In genomic region chr5:55694152-55694830, GRCh38 we compare ENCODE assay signal across 9 cellular contexts. TPM values are rescaled to one million over a fixed set of nuclear protein-coding genes. Genes with fewer than 3 reads are reported as not detected.
DNase-seq lines count a peak whose midpoint lies in the region; ATAC-seq, FAIRE-seq and TF ChIP-seq lines count a peak whose summit lies in the region.
"Had no signal": no experiment of that assay in that cellular context is flagged by ENCODE, and none has a peak within 500 bp of the region (broad histone marks: within the 10 kb centered on the region; RNA-seq: fewer than 3 reads in every experiment).

No MANE protein-coding gene starts in this region.

- POLR2A ChIA-PET in activated CD4-positive, alpha-beta memory T cell treated with anti-CD3 and anti-CD28 coated beads for 36 hours (lab: Charles Lee), result no interaction called here

- H3K4me2 ChIP-seq in GM23338, result no peak overlapping the region

- no peak for FAIRE-seq in urothelium cell line (lab: Jason Lieb, UNC)

- TF ChIP-seq CTCF in GM23338 (conservative IDR thresholded peaks at IDR 0.05; ENCODE audit: low read depth in 2 of 2), result peak; percentile 65 to 71
- TF ChIP-seq CTCF in foreskin fibroblast (IDR thresholded peaks at IDR 0.05; ENCODE audit: low read depth, low read length), result peak; percentile 39

- no peaks in the 10 kb centered on the region for H3K27me3 ChIP-seq in GM23338 (ENCODE audit: insufficient read depth)

- peaks cover 2% of the 10 kb centered on the region for H3K27me3 Mint-ChIP-seq in GM23338 (ENCODE audit: insufficient read depth, low read depth, poor library complexity)
- H3K27me3 Mint-ChIP-seq in activated CD4-positive, alpha-beta memory T cell treated with anti-CD3 and anti-CD28 coated beads for 36 hours, result no peaks in the 10 kb centered on the region

- H2AFZ ChIP-seq in GM23338, result no peak overlapping the region

- H3K9me3 Mint-ChIP-seq in GM23338, result peaks cover 29% of the 10 kb centered on the region
- H3K9me3 Mint-ChIP-seq in activated CD4-positive, alpha-beta memory T cell treated with anti-CD3 and anti-CD28 coated beads for 36 hours, result no peaks in the 10 kb centered on the region

- peaks cover 15% of the 10 kb centered on the region for H3K4me1 ChIP-seq in GM23338 (ENCODE audit: insufficient read depth)

- peaks cover 36% of the 10 kb centered on the region for H3K36me3 Mint-ChIP-seq in GM23338 (ENCODE audit: low read depth)
- H3K36me3 Mint-ChIP-seq in activated CD4-positive, alpha-beta memory T cell treated with anti-CD3 and anti-CD28 coated beads for 36 hours, result no peaks in the 10 kb centered on the region

- peak; percentile 66 for ATAC-seq in GM23338

- no peaks in the 10 kb centered on the region for H4K20me1 ChIP-seq in GM23338 (replicated peaks; ENCODE audit: insufficient read depth)

- H3F3A ChIP-seq in GM23338 (replicated peaks; ENCODE audit: low read depth), result no peaks in the 10 kb centered on the region

- no peak overlapping the region for H3K27ac Mint-ChIP-seq in GM23338
- no peak overlapping the region for H3K27ac Mint-ChIP-seq in activated CD4-positive, alpha-beta memory T cell treated with anti-CD3 and anti-CD28 coated beads for 36 hours

- intact Hi-C loops in activated CD4-positive, alpha-beta memory T cell treated with anti-CD3 and anti-CD28 coated beads for 36 hours (cut with micrococcal nuclease), result loop anchor here (1.0 to 10.0 kb wide), 5 partner anchors 159 to 467 kb away; partner anchors contain the start of genes MCIDAS and PLPP1

- no peak overlapping the region for H3K27ac ChIP-seq in GM23338 (ENCODE audit: low read depth)

- DNase-seq in AML-193 (lab: John Stamatoyannopoulos, UW), result peak; percentile 42 to 48
- DNase-seq in GM23338 (ENCODE audit: low spot score), result peak; percentile 75
- peak; percentile 64 for DNase-seq in RKO (ENCODE audit: low spot score)
- peak in 1 of 2 donors; percentile 41 for DNase-seq in foreskin fibroblast
- DNase-seq in urothelium cell line (ENCODE audit: low spot score), result peak; percentile 14
- DNase-seq in T1000 (lab: John Stamatoyannopoulos, UW), result no peak
- no peak for DNase-seq in activated CD4-positive, alpha-beta memory T cell treated with anti-CD3 and anti-CD28 coated beads for 36 hours
- no peak for DNase-seq in islet precursor cell

- peaks cover 8% of the 10 kb centered on the region; the same call in 1 of the 2 replicates for H3K79me2 ChIP-seq in GM23338 (replicated peaks; ENCODE audit: insufficient read depth)

- H3K4me3 ChIP-seq in GM23338 (no peak overlapping the region), foreskin fibroblast (ENCODE audit: low read depth in 1 of 2, low read length in 2 of 2) (no peak overlapping the region)

- no peaks in the 10 kb centered on the region for H3K9me2 ChIP-seq in GM23338 (ENCODE audit: insufficient read depth)

- CTCF ChIA-PET in activated CD4-positive, alpha-beta memory T cell treated with anti-CD3 and anti-CD28 coated beads for 36 hours (lab: Charles Lee), result interaction anchor here (0.6 to 1.4 kb wide), 2 partner anchors 9 to 238 kb away, joined by 3 read pairs; no protein-coding TSS in a partner anchor

- peaks cover 8% of the 10 kb centered on the region for H3K36me3 ChIP-seq in GM23338 (ENCODE audit: insufficient read depth)

- H3K4me3 Mint-ChIP-seq in GM23338, result no peak overlapping the region
- H3K4me3 Mint-ChIP-seq in activated CD4-positive, alpha-beta memory T cell treated with anti-CD3 and anti-CD28 coated beads for 36 hours, result no peak overlapping the region

- peaks cover 22% of the 10 kb centered on the region for H3K4me1 Mint-ChIP-seq in GM23338
- H3K4me1 Mint-ChIP-seq in activated CD4-positive, alpha-beta memory T cell treated with anti-CD3 and anti-CD28 coated beads for 36 hours (ENCODE audit: low read depth), result peaks cover 5% of the 10 kb centered on the region

TF ChIP-seq in GM23338, 12 proteins besides CTCF, POLR2A, EP300 and RAD21 (continues in another document):
- TF ChIP-seq JUNB (IDR thresholded peaks at IDR 0.05; ENCODE audit: unreplicated experiment), result no peak
- TF ChIP-seq REST (IDR thresholded peaks at IDR 0.05; ENCODE audit: unreplicated experiment), result no peak
- TF ChIP-seq POLR2AphosphoS5 (IDR thresholded peaks at IDR 0.05; ENCODE audit: low read depth), result no peak
- TF ChIP-seq STAT1 (IDR thresholded peaks at IDR 0.05; ENCODE audit: unreplicated experiment), result no peak
- no peak for TF ChIP-seq ZNF114 (CRISPR knock-in tag; IDR thresholded peaks at IDR 0.05)
- TF ChIP-seq ZNF331 (CRISPR knock-in tag; IDR thresholded peaks at IDR 0.05; ENCODE audit: low read depth), result no peak
- no peak for TF ChIP-seq EZH2 (IDR thresholded peaks at IDR 0.05; ENCODE audit: low read depth, unreplicated experiment)
- no peak for TF ChIP-seq EZH2phosphoT487 (IDR thresholded peaks at IDR 0.05; ENCODE audit: unreplicated experiment)
- no peak for TF ChIP-seq NANOG (IDR thresholded peaks at IDR 0.05; ENCODE audit: borderline replicate concordance)
- TF ChIP-seq CREB1 (CRISPR knock-in tag; IDR thresholded peaks at IDR 0.05; ENCODE audit: low read depth), result no peak
- no peak for TF ChIP-seq ETS1 (IDR thresholded peaks at IDR 0.05)

RNA-seq across cellular contexts. Expression of gene SLC38A9, which starts 17.8 kb away (rescaled TPM):
- total RNA-seq in GM23338 (2014; rRNA removed; shearing (Covaris generic)), result 57.0 and 64.8 TPM in 2 replicates
- polyA plus RNA-seq in GM23338 (2016; fragmentation: Nextera tagmentation; extraction: Ambion mirVana), result 28.6 and 30.8 TPM in 2 replicates
- total RNA-seq in activated CD4-positive, alpha-beta memory T cell treated with anti-CD3 and anti-CD28 coated beads for 36 hours, result 10 to 100 TPM; 14.2 to 15.0 TPM

RNA-seq across cellular contexts. Expression of gene DDX4, which starts 43.6 kb away (rescaled TPM):
- 0.83 TPM in 1 of 2 replicates, not detected in the other for total RNA-seq in GM23338 (2014; rRNA removed; shearing (Covaris generic))
- polyA plus RNA-seq in GM23338 (2016; fragmentation: Nextera tagmentation; extraction: Ambion mirVana), result not detected in 2 replicates
- total RNA-seq in activated CD4-positive, alpha-beta memory T cell treated with anti-CD3 and anti-CD28 coated beads for 36 hours, result not detected
- total RNA-seq: dermis microvascular lymphatic vessel endothelial cell had no signal

Comparison
In these comparisons a context has a peak if more than half of its experiments do, and no peak if none do; other contexts are left out.
1. DNase-seq: peak in AML-193 (2 of 2), GM23338 (single experiment), RKO (single experiment) and urothelium cell line (single experiment); none in T1000 (single experiment), activated CD4-positive, alpha-beta memory T cell treated with anti-CD3 and anti-CD28 coated beads for 36 hours (single experiment) and islet precursor cell (single experiment).